Comparison of ENCODE assay signal across 14 cellular contexts in genomic region chr15:29613951-29614382, GRCh38.
DNase-seq lines count a peak whose midpoint lies in the region; ATAC-seq and TF ChIP-seq lines count a peak whose summit lies in the region.
"Had no signal": no experiment of that assay in that cellular context is flagged by ENCODE, and none has a peak within 500 bp of the region (broad histone marks: within the 10 kb centered on the region; RNA-seq: fewer than 3 reads in every experiment).

No MANE protein-coding gene starts in this region.

- TF ChIP-seq CTCF in LNCAP (IDR thresholded peaks at IDR 0.05) = peak; percentile 67
- TF ChIP-seq CTCF in osteoblast (IDR thresholded peaks at IDR 0.05; ENCODE audit: extremely low read depth, low read depth, low read length) = peak; percentile 7

- no peaks in the 10 kb centered on the region for H3K36me3 ChIP-seq in osteoblast (ENCODE audit: insufficient read depth, low read length)

- ATAC-seq in stimulated activated memory B cell treated with anti-CD40 and anti-IgM and Interleukin-4, amounts not matched to agents 10 μg/mL and 1 μg/mL and 100 μg/mL, for 72 hours = no peak
- ATAC-seq: natural killer cell, Right ventricle myocardium inferior had no signal

- no peaks in the 10 kb centered on the region for H3K27me3 ChIP-seq in osteoblast (ENCODE audit: insufficient read depth, low read length)

- H3K4me2 ChIP-seq in osteoblast (ENCODE audit: insufficient read depth, low read length) = no peak overlapping the region

- no peaks in the 10 kb centered on the region for H4K20me1 ChIP-seq in osteoblast (ENCODE audit: insufficient read depth, low read length)

- no peak overlapping the region for H3K27ac Mint-ChIP-seq in stimulated activated memory B cell treated with anti-CD40 and anti-IgM and Interleukin-4, amounts not matched to agents 10 μg/mL and 1 μg/mL and 100 μg/mL, for 72 hours
- H3K27ac Mint-ChIP-seq: activated T-helper 1 cell treated with anti-CD3 and anti-CD28 coated beads, Interleukin-12 subunit alpha, Interleukin-12 subunit beta, Interleukin-2, Interleukin-4 antibody, amounts not matched to agents 30 ng/mL and 10 ng/mL and 1 ng/mL, durations not matched to agents 14 hours and 24 hours and 36 hours; natural killer cell had no signal

- H3K79me2 ChIP-seq in osteoblast (ENCODE audit: insufficient read depth, low read length) = no peaks in the 10 kb centered on the region

- DNase-seq in NCI-H146 (lab: John Stamatoyannopoulos, UW) = peak; percentile 22
- no peak for DNase-seq in NCI-H146 treated with DMSO at 0.1 percent for 48 hours (lab: John Stamatoyannopoulos, UW; ENCODE audit: unreplicated experiment)
- peak; percentile 25 for DNase-seq in SW480 (ENCODE audit: low spot score)
- DNase-seq in osteoblast (ENCODE audit: insufficient read length, low spot score, missing footprints) = no peak
- no peak for DNase-seq in Ammon's horn (ENCODE audit: low spot score)
- DNase-seq in activated CD4-positive, alpha-beta T cell treated with anti-CD3 and anti-CD28 coated beads for 1 hour = no peak
- DNase-seq: activated CD4-positive, CD25-positive, alpha-beta regulatory T cell; GF-D8; GOT3; natural killer cell had no signal

- H3K4me1 Mint-ChIP-seq in stimulated activated memory B cell treated with anti-CD40 and anti-IgM and Interleukin-4, amounts not matched to agents 10 μg/mL and 1 μg/mL and 100 μg/mL, for 72 hours = no peaks in the 10 kb centered on the region
- H3K4me1 Mint-ChIP-seq: natural killer cell had no signal

- H3K4me3 ChIP-seq in osteoblast (ENCODE audit: insufficient read depth, low read length) = no peak overlapping the region

- H2AFZ ChIP-seq in osteoblast (ENCODE audit: low read length) = no peak overlapping the region

- no peaks in the 10 kb centered on the region for H3K27me3 Mint-ChIP-seq in stimulated activated memory B cell treated with anti-CD40 and anti-IgM and Interleukin-4, amounts not matched to agents 10 μg/mL and 1 μg/mL and 100 μg/mL, for 72 hours

- no peaks in the 10 kb centered on the region for H3K36me3 Mint-ChIP-seq in stimulated activated memory B cell treated with anti-CD40 and anti-IgM and Interleukin-4, amounts not matched to agents 10 μg/mL and 1 μg/mL and 100 μg/mL, for 72 hours
- H3K36me3 Mint-ChIP-seq: natural killer cell had no signal

- H3K9me3 Mint-ChIP-seq in stimulated activated memory B cell treated with anti-CD40 and anti-IgM and Interleukin-4, amounts not matched to agents 10 μg/mL and 1 μg/mL and 100 μg/mL, for 72 hours = peaks cover 5% of the 10 kb centered on the region
- H3K9me3 Mint-ChIP-seq: activated T-helper 1 cell treated with anti-CD3 and anti-CD28 coated beads, Interleukin-12 subunit alpha, Interleukin-12 subunit beta, Interleukin-2, Interleukin-4 antibody, amounts not matched to agents 30 ng/mL and 10 ng/mL and 1 ng/mL, durations not matched to agents 14 hours and 24 hours and 36 hours; natural killer cell had no signal

- no peaks in the 10 kb centered on the region for H3K9me3 ChIP-seq in osteoblast (ENCODE audit: low read depth, low read length)

- no peak overlapping the region for H3K4me3 Mint-ChIP-seq in stimulated activated memory B cell treated with anti-CD40 and anti-IgM and Interleukin-4, amounts not matched to agents 10 μg/mL and 1 μg/mL and 100 μg/mL, for 72 hours
- H3K4me3 Mint-ChIP-seq: activated T-helper 1 cell treated with anti-CD3 and anti-CD28 coated beads, Interleukin-12 subunit alpha, Interleukin-12 subunit beta, Interleukin-2, Interleukin-4 antibody, amounts not matched to agents 30 ng/mL and 10 ng/mL and 1 ng/mL, durations not matched to agents 14 hours and 24 hours and 36 hours; natural killer cell had no signal

- no peak overlapping the region for H3K27ac ChIP-seq in osteoblast (ENCODE audit: low read depth, low read length)

- peaks cover 30% of the 10 kb centered on the region for H3K4me1 ChIP-seq in osteoblast (ENCODE audit: insufficient read depth, low read length)

Comparison
In these comparisons a context has a peak if more than half of its experiments do, and no peak if none do; other contexts are left out.
1. DNase-seq: peak in NCI-H146 (single experiment) and SW480 (single experiment); none in NCI-H146 treated with DMSO at 0.1 percent for 48 hours (single experiment), osteoblast (single experiment), Ammon's horn (single experiment) and activated CD4-positive, alpha-beta T cell treated with anti-CD3 and anti-CD28 coated beads for 1 hour (single experiment).